ENCODE assay signal across 8 cellular contexts in genomic region chr4:15006416-15007024, GRCh38. TPM values are rescaled to one million over a fixed set of nuclear protein-coding genes. Genes with fewer than 3 reads are reported as not detected.
DNase-seq lines count a peak whose midpoint lies in the region; ATAC-seq, FAIRE-seq and TF ChIP-seq lines count a peak whose summit lies in the region.

No MANE protein-coding gene starts in this region.

- H3K36me3 Mint-ChIP-seq in CD8-positive, alpha-beta memory T cell = peaks cover 0 to 45% (median 8%) of the 10 kb centered on the region in 3 donors
- peaks cover 0 to 8% of the 10 kb centered on the region in 2 donors for H3K36me3 Mint-ChIP-seq in naive B cell

- peak overlapping the region; percentile 42 to 100 (median 68) for H3K4me3 Mint-ChIP-seq in CD8-positive, alpha-beta memory T cell
- peak overlapping the region in 6 of 8 donors; percentile 26 to 94 (median 52) for H3K4me3 Mint-ChIP-seq in naive B cell

- no peak overlapping the region for H2AFZ ChIP-seq in KMS-11 (ENCODE audit: low read depth)
- H2AFZ ChIP-seq in K562 (ENCODE audit: low read depth, low read length) = no peak overlapping the region

- CTCF ChIA-PET in CD8-positive, alpha-beta memory T cell (lab: Charles Lee) = no interaction called here
- CTCF ChIA-PET in K562 (lab: Yijun Ruan, JAX; ENCODE audit: low intra/inter-chr PET ratio) = interaction anchor here (0.6 kb wide), 1 partner anchor 175 kb away, joined by 3 read pairs; no protein-coding TSS in a partner anchor

- no peaks in the 10 kb centered on the region for H3K9me3 ChIP-seq in CD8-positive, alpha-beta memory T cell (ENCODE audit: low read length)
- H3K9me3 ChIP-seq in K562 (replicated peaks; ENCODE audit: control insufficient read depth, insufficient read depth, low read depth, low read length) = no peaks in the 10 kb centered on the region

- no peaks in the 10 kb centered on the region for H3K27me3 ChIP-seq in CD8-positive, alpha-beta memory T cell (ENCODE audit: insufficient read depth, low read length, poor library complexity, severe bottlenecking)
- H3K27me3 ChIP-seq in KMS-11 (ENCODE audit: insufficient read depth, low read depth) = no peaks in the 10 kb centered on the region
- H3K27me3 ChIP-seq in K562 (ENCODE audit: control insufficient read depth in 2 of 2, insufficient read depth in 2 of 2, low read length in 2 of 2) = no peaks in the 10 kb centered on the region

- H3K4me2 ChIP-seq in KMS-11 = peak overlapping the region; percentile 89
- H3K4me2 ChIP-seq in K562 (ENCODE audit: insufficient read depth, low read length) = no peak overlapping the region

- TF ChIP-seq RAD21 in K562 (CRISPR knock-in tag; conservative IDR thresholded peaks at IDR 0.05 in 1 of 2, IDR thresholded peaks at IDR 0.05 in 1 of 2) = peak in 1 of 2 experiments; percentile 12; a peak in 1 of 4 replicates

- peaks cover 35% of the 10 kb centered on the region; the same call in 1 of the 2 replicates for H4K20me1 ChIP-seq in KMS-11 (ENCODE audit: insufficient read depth)
- H4K20me1 ChIP-seq in K562 (replicated peaks; ENCODE audit: control insufficient read depth, insufficient read depth, low read length) = 0 out of 2 replicates have a peak, but pooled peaks cover 3% of the 10 kb centered on the region

- H3K9ac ChIP-seq in KMS-11 = peak overlapping the region; percentile 98
- H3K9ac ChIP-seq in K562 (ENCODE audit: insufficient read depth in 1 of 2, low read depth in 2 of 2, low read length in 2 of 2) = peak overlapping the region in 1 of 2 experiments; percentile 78; a peak in 1 of 4 replicates

- TF ChIP-seq CTCF in KMS-11 (conservative IDR thresholded peaks at IDR 0.05; ENCODE audit: low read depth, low read length) (peak; percentile 42; the same call in 1 of the 2 replicates), K562 (IDR thresholded peaks at IDR 0.05 in 2 of 3, conservative IDR thresholded peaks at IDR 0.05 in 1 of 3; ENCODE audit: insufficient read depth in 2 of 3, low read depth in 1 of 3, low read length in 3 of 3) (peak in 2 of 3 experiments; percentile 6 to 32; a peak in 2 of 6 replicates)

- no peak overlapping the region for H3K27ac ChIP-seq in CD8-positive, alpha-beta memory T cell (ENCODE audit: low read depth, low read length)
- H3K27ac ChIP-seq in KMS-11 (peak overlapping the region; percentile 98), K562 (ENCODE audit: extremely low read depth, low read depth, low read length) (no peak overlapping the region)

- TF ChIP-seq EP300 in K562 (IDR thresholded peaks at IDR 0.05; ENCODE audit: low read length) = no peak

- in situ Hi-C loops in K562 (cut with MboI) = loop anchor here (25.0 kb wide), 1 partner anchor 656 kb away; the partner anchor contains the start of gene FBXL5

- peak overlapping the region in 5 of 8 donors; percentile 2 to 100 (median 47) for H3K27ac Mint-ChIP-seq in CD8-positive, alpha-beta memory T cell
- H3K27ac Mint-ChIP-seq in naive B cell = no peak overlapping the region

- peaks cover 11% of the 10 kb centered on the region for H3K4me1 ChIP-seq in CD8-positive, alpha-beta memory T cell (ENCODE audit: insufficient read depth, low read length)
- H3K4me1 ChIP-seq in KMS-11 (ENCODE audit: low read depth, poor library complexity, severe bottlenecking) (peaks cover 23% of the 10 kb centered on the region), K562 (replicated peaks in 1 of 2; ENCODE audit: control insufficient read depth in 2 of 2, insufficient read depth in 2 of 2, low read length in 2 of 2) (peaks cover 23 to 29% of the 10 kb centered on the region in 2 experiments; a peak in 4 of 5 replicates)

- 20% methylated on average over 2 of the region's 2 CpGs for WGBS in K562 (ENCODE audit: insufficient coverage, low coverage, missing lambda C conversion rate)

- H3K27me3 Mint-ChIP-seq in CD8-positive, alpha-beta memory T cell = peaks cover 0 to 1% of the 10 kb centered on the region in 2 donors
- H3K27me3 Mint-ChIP-seq in naive B cell = no peaks in the 10 kb centered on the region

- H3K9me3 Mint-ChIP-seq in CD8-positive, alpha-beta memory T cell = no peaks in the 10 kb centered on the region
- no peaks in the 10 kb centered on the region for H3K9me3 Mint-ChIP-seq in naive B cell

- peak in 2 of 5 donors; percentile 30 to 31 for DNase-seq in CD8-positive, alpha-beta memory T cell
- DNase-seq in K562 (ENCODE audit: extremely low read depth in 1 of 4, low spot score in 3 of 4) (peak in 3 of 4 experiments; percentile 12 to 20 (median 14)), naive B cell (peak; percentile 18), AG08395 (ENCODE audit: low spot score) (no peak), COLO829 (ENCODE audit: low spot score) (no peak)
- DNase-seq in stimulated activated CD4-positive, alpha-beta T cell treated with anti-CD3 and anti-CD28 coated beads, Interleukin-2, amount 100 ng/mL, for 48 hours = no peak

- no peak for ATAC-seq in K562
- ATAC-seq in naive B cell (ENCODE audit: low read depth in 2 of 2) = no peak
- no peak for ATAC-seq in HG03175 (IDR thresholded peaks at IDR 0.05; ENCODE audit: unreplicated experiment)

- H3K4me3 ChIP-seq in CD8-positive, alpha-beta memory T cell (ENCODE audit: low read length) = no peak overlapping the region
- H3K4me3 ChIP-seq in KMS-11 (IDR thresholded peaks at IDR 0.05; ENCODE audit: insufficient read depth, low read depth, low read length) = peak overlapping the region; percentile 19
- H3K4me3 ChIP-seq in K562 = no peak overlapping the region

- POLR2A ChIA-PET in CD8-positive, alpha-beta memory T cell (lab: Charles Lee) = no interaction called here
- POLR2A ChIA-PET in K562 (lab: Yijun Ruan, JAX) = no interaction called here

- no peaks in the 10 kb centered on the region for H3K9me1 ChIP-seq in K562 (ENCODE audit: control insufficient read depth, insufficient read depth, low read length)

- no peak for FAIRE-seq in K562 (lab: Jason Lieb, UNC)

- H3K79me2 ChIP-seq in KMS-11 (ENCODE audit: insufficient read depth, low read depth) (peaks cover 76% of the 10 kb centered on the region), K562 (ENCODE audit: control insufficient read depth, insufficient read depth, low read length) (peaks cover 37% of the 10 kb centered on the region)

- H3K4me1 Mint-ChIP-seq in CD8-positive, alpha-beta memory T cell = peaks cover 33 to 55% (median 54%) of the 10 kb centered on the region in 3 donors
- H3K4me1 Mint-ChIP-seq in naive B cell = peaks cover 12 to 19% (median 15%) of the 10 kb centered on the region in 3 donors

- no TSS peak for BruUV-seq in K562 (replicated peaks; lab: Mats Ljungman, UMichigan)

- intact Hi-C loops in K562 (cut with micrococcal nuclease) = loop anchor here (10.0 kb wide), 3 partner anchors 648 to 1382 kb away; partner anchors contain the start of genes BOD1L1, FBXL5 and TAPT1

- no peak for TF ChIP-seq POLR2A in K562 (conservative IDR thresholded peaks at IDR 0.05)

- H3K36me3 ChIP-seq in CD8-positive, alpha-beta memory T cell (ENCODE audit: insufficient read depth, low read length) = no peaks in the 10 kb centered on the region
- H3K36me3 ChIP-seq in KMS-11 (ENCODE audit: insufficient read depth) (peaks cover 4% of the 10 kb centered on the region; the same call in 1 of the 2 replicates), K562 (ENCODE audit: control insufficient read depth, insufficient read depth, low read length) (peaks cover 15% of the 10 kb centered on the region; the same call in 2 of the 3 replicates)

TF ChIP-seq in K562, 482 proteins besides CTCF, POLR2A, EP300 and RAD21 (continues in another document):
- TF ChIP-seq ZHX1 (conservative IDR thresholded peaks at IDR 0.05; ENCODE audit: low read length) (no peak), CEBPG (CRISPR knock-in tag; IDR thresholded peaks at IDR 0.05) (no peak), CEBPG (tag; conservative IDR thresholded peaks at IDR 0.05 in 1 of 2, IDR thresholded peaks at IDR 0.05 in 1 of 2) (peak in 1 of 2 experiments; percentile 44; a peak in 1 of 4 replicates)

RNA-seq across cellular contexts. Expression of gene CPEB2, which starts 4.2 kb away (rescaled TPM):
- 1 to 10 TPM; 9.1 to 9.3 TPM for total RNA-seq in CD8-positive, alpha-beta memory T cell
- 0.84 TPM for polyA plus RNA-seq in CD8-positive, alpha-beta memory T cell
- total RNA-seq in K562 (2011; cell fraction: chromatin; rRNA removed; ENCODE audit: low replicate concordance) = 3.0 and 10.5 TPM in 2 replicates
- 1.3 and 1.5 TPM in 2 replicates for total RNA-seq in K562 (2011; cell fraction: nucleolus; rRNA removed)
- total RNA-seq in K562 (2011; cell fraction: nucleoplasm; rRNA removed) = 4.0 and 8.7 TPM in 2 replicates
- total RNA-seq in K562 (2014; rRNA removed) = 0.54 and 0.86 TPM in 2 replicates
- total RNA-seq in K562 (2014; rRNA removed; fragmentation: Illumina TruSeq; extraction: Trizol) = 2.1 and 3.0 TPM in 2 replicates
- total RNA-seq in K562 (2015; rRNA removed; fragmentation: Illumina TruSeq; extraction: Trizol) = 1.6 and 2.0 TPM in 2 replicates
- total RNA-seq in K562 (2021) = 3.0 and 3.2 TPM in 2 replicates
- polyA plus RNA-seq in K562 (2011; rRNA removed) = 1.4 and 1.7 TPM in 2 replicates
- 0.18 and 0.69 TPM in 2 replicates for polyA plus RNA-seq in K562 (2011; cell fraction: cytosol; rRNA removed)
- polyA plus RNA-seq in K562 (2011; cell fraction: nucleus; rRNA removed) = 2.9 and 4.5 TPM in 2 replicates
- 1.2 and 1.9 TPM in 2 replicates for polyA plus RNA-seq in K562 (2012)
- polyA plus RNA-seq in K562 (2014; fragmentation: Illumina TruSeq; extraction: Trizol) = 1.3 and 1.9 TPM in 2 replicates
- under 1 TPM; 0.39 to 0.41 TPM for polyA plus RNA-seq in K562 (2014; fragmentation: Nextera tagmentation; extraction: Ambion mirVana)
- 1.0 and 1.1 TPM in 2 replicates for polyA plus RNA-seq in K562 (2014; rRNA removed)
- polyA minus RNA-seq in K562 (2011; rRNA and poly(A)+ RNA removed) = 3.5 and 3.9 TPM in 2 replicates
- 0.86 and 1.5 TPM in 2 replicates for polyA minus RNA-seq in K562 (2011; cell fraction: cytosol; rRNA and poly(A)+ RNA removed)
- 2.3 and 7.8 TPM in 2 replicates for polyA minus RNA-seq in K562 (2011; cell fraction: nucleus; rRNA and poly(A)+ RNA removed)
- 1 to 10 TPM in 5 of 6 donors, not detected in 1; 1.2 to 2.9 (median 2.3) TPM for polyA plus RNA-seq in naive B cell (ENCODE audit: low read depth in 6 of 6)

Comparison
In these comparisons a context has a peak if more than half of its experiments do, and no peak if none do; other contexts are left out.
1. DNase-seq: peak in K562 (3 of 4) and naive B cell (single experiment); none in AG08395 (single experiment), stimulated activated CD4-positive, alpha-beta T cell treated with anti-CD3 and anti-CD28 coated beads, Interleukin-2, amount 100 ng/mL, for 48 hours (0 of 2) and COLO829 (single experiment).
2. H3K27ac Mint-ChIP-seq: peak in CD8-positive, alpha-beta memory T cell (5 of 8); none in naive B cell (0 of 6).